21 cellular contexts compared by ENCODE assay signal in the genomic region with DNA sequence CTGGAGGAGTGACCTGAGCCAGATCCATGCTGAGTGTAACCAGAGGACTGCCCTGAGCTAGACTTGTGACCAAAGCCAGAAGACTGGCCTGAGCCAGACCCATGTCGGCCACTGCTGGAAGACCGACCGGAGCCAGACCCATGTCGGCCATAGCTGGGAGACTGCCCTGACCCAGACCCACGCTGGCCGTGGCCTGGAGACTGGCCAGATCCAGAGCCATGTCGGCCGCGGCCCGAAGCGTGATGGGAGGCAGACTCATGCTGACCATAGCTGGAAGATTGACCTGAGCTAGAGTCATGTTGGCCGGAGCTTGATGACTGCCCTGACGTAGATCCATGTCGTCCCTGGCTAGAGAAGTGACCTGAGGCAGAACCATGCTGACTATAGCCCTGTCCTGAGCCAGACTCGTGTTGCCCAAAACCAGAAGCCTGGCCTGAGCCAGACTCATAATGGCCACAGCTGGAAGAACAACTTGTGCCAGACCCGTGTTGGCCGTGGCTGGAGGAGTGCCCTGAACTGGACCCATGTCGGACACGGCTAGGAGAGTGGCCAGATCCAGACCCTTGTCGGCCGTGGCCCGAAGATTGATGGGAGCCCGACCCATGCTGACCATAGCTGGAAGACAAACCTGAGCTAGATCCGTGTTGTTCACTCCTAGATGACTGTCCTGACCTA. TPM values are rescaled to one million over a fixed set of nuclear protein-coding genes. Genes with fewer than 3 reads are reported as not detected.
DNase-seq lines count a peak whose midpoint lies in the region; FAIRE-seq and TF ChIP-seq lines count a peak whose summit lies in the region.
"Had no signal": no experiment of that assay in that cellular context is flagged by ENCODE, and none has a peak within 500 bp of the region (broad histone marks: within the 10 kb centered on the region; RNA-seq: fewer than 3 reads in every experiment).

No MANE protein-coding gene starts in this region.

- no peak for FAIRE-seq in kidney (lab: Jason Lieb, UNC)
- FAIRE-seq: A549, D721Med, G401.6, GM12891, GM19239, H1, HepG2 had no signal

- H3K4me1 ChIP-seq in kidney (ENCODE audit: control insufficient read depth in 1 of 2, insufficient read depth in 1 of 2, low read depth in 1 of 2, low read length in 2 of 2) = no peaks in the 10 kb centered on the region
- H3K4me1 ChIP-seq: A549, Caco-2 had no signal

- no peak overlapping the region for H3K4me3 Mint-ChIP-seq in activated naive CD4-positive, alpha-beta T cell treated with anti-CD3 and anti-CD28 coated beads, Interleukin-2, amount 10 ng/mL, durations not matched to agents 7 days and 5 days
- H3K4me3 Mint-ChIP-seq in activated naive CD4-positive, alpha-beta T cell treated with anti-CD3 and anti-CD28 coated beads for 36 hours = no peak overlapping the region
- H3K4me3 Mint-ChIP-seq: CD4-positive, alpha-beta T cell; H9 had no signal

- no peaks in the 10 kb centered on the region for H3K36me3 Mint-ChIP-seq in activated naive CD4-positive, alpha-beta T cell treated with anti-CD3 and anti-CD28 coated beads, Interleukin-2, amount 10 ng/mL, durations not matched to agents 7 days and 5 days
- peaks cover 2% of the 10 kb centered on the region for H3K36me3 Mint-ChIP-seq in activated naive CD4-positive, alpha-beta T cell treated with anti-CD3 and anti-CD28 coated beads for 36 hours (ENCODE audit: low read depth)

- H3K4me3 ChIP-seq in kidney (ENCODE audit: low read length in 2 of 2) = no peak overlapping the region
- H3K4me3 ChIP-seq: A549 had no signal

- no peak overlapping the region for H3K9ac ChIP-seq in kidney (ENCODE audit: low read length in 2 of 2)

- H3K9me3 Mint-ChIP-seq in activated naive CD4-positive, alpha-beta T cell treated with anti-CD3 and anti-CD28 coated beads, Interleukin-2, amount 10 ng/mL, durations not matched to agents 7 days and 5 days = peaks cover 26% of the 10 kb centered on the region
- H3K9me3 Mint-ChIP-seq in activated naive CD4-positive, alpha-beta T cell treated with anti-CD3 and anti-CD28 coated beads for 36 hours = no peaks in the 10 kb centered on the region
- H3K9me3 Mint-ChIP-seq: CD4-positive, alpha-beta T cell had no signal

- H3K27ac Mint-ChIP-seq in activated naive CD4-positive, alpha-beta T cell treated with anti-CD3 and anti-CD28 coated beads, Interleukin-2, amount 10 ng/mL, durations not matched to agents 7 days and 5 days = peak overlapping the region; percentile 45
- H3K27ac Mint-ChIP-seq in activated naive CD4-positive, alpha-beta T cell treated with anti-CD3 and anti-CD28 coated beads for 36 hours = no peak overlapping the region
- H3K27ac Mint-ChIP-seq: CD4-positive, alpha-beta T cell; H9 had no signal

- no peak for DNase-seq in activated naive CD4-positive, alpha-beta T cell treated with anti-CD3 and anti-CD28 coated beads, Interleukin-2, amount 10 ng/mL, durations not matched to agents 7 days and 5 days
- no peak for DNase-seq in activated naive CD4-positive, alpha-beta T cell treated with anti-CD3 and anti-CD28 coated beads for 36 hours
- DNase-seq in kidney = peak; percentile 50
- DNase-seq in posterior vena cava (ENCODE audit: low spot score) = peak; percentile 81
- no peak for DNase-seq in NCI-H345 treated with DMSO at 0.1 percent for 48 hours (lab: John Stamatoyannopoulos, UW; ENCODE audit: unreplicated experiment)
- DNase-seq in NCI-H1092 (lab: John Stamatoyannopoulos, UW) = no peak
- no peak for DNase-seq in islet precursor cell
- DNase-seq: AML-193; Caco-2; CD4-positive, alpha-beta T cell; H9 had no signal

- H3K27ac ChIP-seq in kidney (ENCODE audit: low read depth in 2 of 2, low read length in 2 of 2) = no peak overlapping the region
- H3K27ac ChIP-seq: 22Rv1, A549, C4-2B had no signal

- no peaks in the 10 kb centered on the region for H3K4me1 Mint-ChIP-seq in activated naive CD4-positive, alpha-beta T cell treated with anti-CD3 and anti-CD28 coated beads, Interleukin-2, amount 10 ng/mL, durations not matched to agents 7 days and 5 days
- no peaks in the 10 kb centered on the region for H3K4me1 Mint-ChIP-seq in activated naive CD4-positive, alpha-beta T cell treated with anti-CD3 and anti-CD28 coated beads for 36 hours (ENCODE audit: low read depth)
- H3K4me1 Mint-ChIP-seq: H9 had no signal

- no peaks in the 10 kb centered on the region for H3K36me3 ChIP-seq in kidney (ENCODE audit: control insufficient read depth in 1 of 2, insufficient read depth in 2 of 2, low read length in 2 of 2)

- intact Hi-C loops in activated naive CD4-positive, alpha-beta T cell treated with anti-CD3 and anti-CD28 coated beads for 36 hours (cut with micrococcal nuclease) = no loop called here
- intact Hi-C loops in kidney (cut with DNase I) = no loop called here
- intact Hi-C loops in posterior vena cava (cut with DNase I) = no loop called here

- H3K27me3 Mint-ChIP-seq in activated naive CD4-positive, alpha-beta T cell treated with anti-CD3 and anti-CD28 coated beads, Interleukin-2, amount 10 ng/mL, durations not matched to agents 7 days and 5 days = peaks cover 10% of the 10 kb centered on the region
- H3K27me3 Mint-ChIP-seq in activated naive CD4-positive, alpha-beta T cell treated with anti-CD3 and anti-CD28 coated beads for 36 hours (ENCODE audit: low read depth) = no peaks in the 10 kb centered on the region

- H3K9me3 ChIP-seq in kidney (ENCODE audit: control insufficient read depth in 1 of 2, low read length in 2 of 2) = peaks cover 0 to 4% of the 10 kb centered on the region in 2 donors
- H3K9me3 ChIP-seq: Caco-2 had no signal

- CTCF ChIA-PET in activated naive CD4-positive, alpha-beta T cell treated with anti-CD3 and anti-CD28 coated beads, Interleukin-2, amount 10 ng/mL, durations not matched to agents 7 days and 5 days (lab: Charles Lee) = no interaction called here
- CTCF ChIA-PET in activated naive CD4-positive, alpha-beta T cell treated with anti-CD3 and anti-CD28 coated beads for 36 hours (lab: Charles Lee) = interaction anchor here (0.7 kb wide), 1 partner anchor 1058 kb away, joined by 3 read pairs; no protein-coding TSS in a partner anchor

- TF ChIP-seq CTCF in kidney (IDR thresholded peaks at IDR 0.05; ENCODE audit: borderline replicate concordance, extremely low read depth, insufficient read depth) = no peak

RNA-seq across cellular contexts. Expression of a gene that starts 5.1 kb away (rescaled TPM):
- not detected for total RNA-seq in activated naive CD4-positive, alpha-beta T cell treated with anti-CD3 and anti-CD28 coated beads for 36 hours
- total RNA-seq in kidney (not detected), posterior vena cava (under 1 TPM in 1 of 2 donors, not detected in 1; 0.05 TPM)
- polyA plus RNA-seq in kidney (ENCODE audit: insufficient read depth, low read depth, low replicate concordance) = not detected
- total RNA-seq: Caco-2; CD4-positive, alpha-beta T cell; H1; H9; HepG2 had no signal
- polyA plus RNA-seq: A549, BJ, H1, HepG2 had no signal

RNA-seq across cellular contexts. Expression of a gene that starts 59.9 kb away (rescaled TPM):
- not detected for total RNA-seq in activated naive CD4-positive, alpha-beta T cell treated with anti-CD3 and anti-CD28 coated beads for 36 hours
- total RNA-seq in kidney (not detected), posterior vena cava (not detected)
- polyA plus RNA-seq in kidney (ENCODE audit: insufficient read depth, low read depth, low replicate concordance) = not detected
- total RNA-seq: Caco-2; CD4-positive, alpha-beta T cell; H1; H9; HepG2 had no signal
- polyA plus RNA-seq: A549, BJ, H1, HepG2 had no signal

Comparison
In these comparisons a context has a peak if more than half of its experiments do, and no peak if none do; other contexts are left out.
1. DNase-seq: peak in kidney (single experiment) and posterior vena cava (single experiment); none in activated naive CD4-positive, alpha-beta T cell treated with anti-CD3 and anti-CD28 coated beads, Interleukin-2, amount 10 ng/mL, durations not matched to agents 7 days and 5 days (single experiment), activated naive CD4-positive, alpha-beta T cell treated with anti-CD3 and anti-CD28 coated beads for 36 hours (single experiment), NCI-H345 treated with DMSO at 0.1 percent for 48 hours (single experiment), NCI-H1092 (single experiment) and islet precursor cell (single experiment).